In the genomic region with DNA sequence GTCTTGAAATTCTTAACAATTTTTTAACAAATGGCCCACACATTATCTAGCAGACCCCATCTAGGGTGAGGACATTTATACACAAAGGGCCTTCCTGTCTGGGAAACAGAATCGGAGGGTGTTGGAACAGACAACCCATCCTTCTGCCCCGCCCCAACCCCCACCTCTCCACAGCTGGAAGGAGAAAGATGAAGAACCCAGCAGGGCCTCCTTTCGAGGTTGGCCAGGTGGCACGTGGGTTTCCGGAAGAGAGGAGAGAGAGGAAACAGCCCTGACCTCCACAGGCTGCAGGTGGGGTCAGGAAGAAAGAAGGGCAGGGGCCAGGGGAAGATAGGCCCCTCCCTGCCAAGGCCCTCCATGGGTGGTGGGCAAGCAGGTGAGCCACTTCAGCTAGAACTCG, we compare ENCODE assay signal across 20 cellular contexts. TPM values are rescaled to one million over a fixed set of nuclear protein-coding genes. Genes with fewer than 3 reads are reported as not detected.
"Had no signal": no experiment of that assay in that cellular context is flagged by ENCODE, and none has a peak within 500 bp of the region (broad histone marks: within the 10 kb centered on the region; RNA-seq: fewer than 3 reads in every experiment).

No MANE protein-coding gene starts in this region.

- H3K27me3 ChIP-seq: colonic mucosa, heart left ventricle, stomach, transverse colon had no signal

- ATAC-seq: activated naive CD4-positive, alpha-beta T cell treated with anti-CD3 and anti-CD28 coated beads, Interleukin-2, amount 50 U/mL, for 72 hours; heart left ventricle; mucosa of descending colon; stimulated activated memory B cell treated with anti-CD40 and anti-IgM and Interleukin-4, amounts not matched to agents 10 μg/mL and 1 μg/mL and 100 μg/mL, for 72 hours; WTC11 had no signal

- H3K9me3 ChIP-seq: colonic mucosa, heart left ventricle, mucosa of descending colon, stomach, transverse colon had no signal

- H3K27ac ChIP-seq: colonic mucosa, epithelial cell of prostate, stomach, transverse colon had no signal

- H3K4me1 ChIP-seq: colonic mucosa, stomach had no signal

- H3K36me3 ChIP-seq: colonic mucosa, heart left ventricle, stomach, transverse colon had no signal

- DNase-seq: activated CD4-positive, alpha-beta memory T cell treated with anti-CD3 and anti-CD28 coated beads, Interleukin-2, amount 10 ng/mL, durations not matched to agents 7 days and 5 days; colonic mucosa; heart left ventricle; mucosa of descending colon; small intestine; stomach; T1000; transverse colon had no signal

- H3K4me3 ChIP-seq: colonic mucosa, heart left ventricle, mucosa of descending colon, stomach, transverse colon had no signal

RNA-seq across cellular contexts. Expression of gene LRRC74A, which starts 57.2 kb away (rescaled TPM):
- total RNA-seq: activated CD4-positive, alpha-beta memory T cell treated with anti-CD3 and anti-CD28 coated beads, Interleukin-2, amount 10 ng/mL, durations not matched to agents 7 days and 5 days; activated naive CD4-positive, alpha-beta T cell treated with anti-CD3 and anti-CD28 coated beads, Interleukin-2, amount 50 U/mL, for 72 hours; bronchial epithelial cell; colonic mucosa; fibroblast of villous mesenchyme; heart left ventricle; liver; mucosa of descending colon; omental fat pad; renal cortical epithelial cell; sciatic nerve; stomach; temporal lobe; transverse colon; WTC11 had no signal
- polyA plus RNA-seq: heart left ventricle, liver, neural cell, small intestine, stomach had no signal
